In genomic region chr16:10897134-10897533, GRCh38 we compare ENCODE assay signal across 1 cellular context.
TF ChIP-seq lines count a peak whose summit lies in the region.

No MANE protein-coding gene starts in this region.

TF ChIP-seq in GM12878, 131 proteins besides CTCF, POLR2A, EP300 and RAD21 (continued from another document and continues in another):
- no peak for TF ChIP-seq E4F1 (IDR thresholded peaks at IDR 0.05; ENCODE audit: borderline replicate concordance, partially characterized antibody)
- TF ChIP-seq WRNIP1 (IDR thresholded peaks at IDR 0.05; ENCODE audit: borderline replicate concordance, low read depth, low read length) = no peak
- no peak for TF ChIP-seq HDAC6 (IDR thresholded peaks at IDR 0.05; ENCODE audit: unreplicated experiment)
- TF ChIP-seq PRDM15 (CRISPR knock-in tag; IDR thresholded peaks at IDR 0.05) = no peak
- TF ChIP-seq E2F4 (IDR thresholded peaks at IDR 0.05; ENCODE audit: low read depth, low read length) = no peak
- TF ChIP-seq TCF7 (IDR thresholded peaks at IDR 0.05; ENCODE audit: borderline replicate concordance) = no peak
- TF ChIP-seq KAT2A (conservative IDR thresholded peaks at IDR 0.05; ENCODE audit: control insufficient read depth, low read depth, low read length) = no peak
- TF ChIP-seq PBX3 (IDR thresholded peaks at IDR 0.05; ENCODE audit: insufficient replicate concordance, low read depth, low read length) = no peak
- TF ChIP-seq ZNF217 (IDR thresholded peaks at IDR 0.05) = no peak
- no peak for TF ChIP-seq MAX (IDR thresholded peaks at IDR 0.05; ENCODE audit: low read depth, low read length)
- TF ChIP-seq TAF1 (IDR thresholded peaks at IDR 0.05; ENCODE audit: borderline replicate concordance, low read depth, low read length) = no peak
- no peak for TF ChIP-seq HDGF (IDR thresholded peaks at IDR 0.05)
- TF ChIP-seq SMC3 (IDR thresholded peaks at IDR 0.05; ENCODE audit: borderline replicate concordance, low read length) = no peak
- peak; percentile 60; the same call in 1 of the 2 replicates for TF ChIP-seq ZNF687 (IDR thresholded peaks at IDR 0.05)
- TF ChIP-seq MTA2 (IDR thresholded peaks at IDR 0.05; ENCODE audit: low read depth) = peak; percentile 72
- TF ChIP-seq JUNB (IDR thresholded peaks at IDR 0.05) = no peak
- no peak for TF ChIP-seq ETV6 (conservative IDR thresholded peaks at IDR 0.05 in 1 of 2, IDR thresholded peaks at IDR 0.05 in 1 of 2; ENCODE audit: borderline replicate concordance in 1 of 2, low read depth in 1 of 2)
- peak; percentile 53; the same call in 1 of the 2 replicates for TF ChIP-seq RAD51 (IDR thresholded peaks at IDR 0.05)
- TF ChIP-seq USF2 (IDR thresholded peaks at IDR 0.05; ENCODE audit: borderline replicate concordance, low read depth, low read length) = no peak; the same call in 1 of the 2 replicates
- TF ChIP-seq CHD4 (IDR thresholded peaks at IDR 0.05) = no peak
- no peak for TF ChIP-seq SUZ12 (IDR thresholded peaks at IDR 0.05; ENCODE audit: unreplicated experiment)
- no peak for TF ChIP-seq SREBF2 (IDR thresholded peaks at IDR 0.05; ENCODE audit: low read length)
- TF ChIP-seq CEBPB (IDR thresholded peaks at IDR 0.05; ENCODE audit: borderline replicate concordance in 1 of 2, low read depth in 2 of 2, low read length in 2 of 2) = no peak
- TF ChIP-seq SUPT20H (IDR thresholded peaks at IDR 0.05; ENCODE audit: borderline replicate concordance, control insufficient read depth, low read depth, low read length) = no peak
- TF ChIP-seq CHD2 (IDR thresholded peaks at IDR 0.05; ENCODE audit: borderline replicate concordance, low read depth, low read length) = no peak
- TF ChIP-seq CUX1 (IDR thresholded peaks at IDR 0.05; ENCODE audit: insufficient replicate concordance, low read depth, low read length) = no peak
- TF ChIP-seq ATF2 (IDR thresholded peaks at IDR 0.05; ENCODE audit: low read length) = 0 out of 2 replicates have a peak, but pooled peaks have one; percentile 13
- peak; percentile 55 for TF ChIP-seq MEF2B (IDR thresholded peaks at IDR 0.05; ENCODE audit: partially characterized antibody, poor library complexity, severe bottlenecking)
- no peak for TF ChIP-seq ZNF384 (IDR thresholded peaks at IDR 0.05; ENCODE audit: borderline replicate concordance, low read depth, low read length)
- TF ChIP-seq PKNOX1 (IDR thresholded peaks at IDR 0.05) = no peak
- TF ChIP-seq TBL1XR1 (IDR thresholded peaks at IDR 0.05; ENCODE audit: low read depth, low read length) = no peak
- no peak for TF ChIP-seq ZNF622 (IDR thresholded peaks at IDR 0.05)
- TF ChIP-seq MYB (IDR thresholded peaks at IDR 0.05; ENCODE audit: borderline replicate concordance, low read depth, low read length) = no peak
- no peak; the same call in 1 of the 2 replicates for TF ChIP-seq BACH1 (IDR thresholded peaks at IDR 0.05; ENCODE audit: borderline replicate concordance)
- no peak for TF ChIP-seq ZZZ3 (IDR thresholded peaks at IDR 0.05; ENCODE audit: control insufficient read depth, insufficient read length, low read depth)
- TF ChIP-seq NR2C2 (IDR thresholded peaks at IDR 0.05; ENCODE audit: borderline replicate concordance, control insufficient read depth, insufficient read length, low read depth) = no peak
